Comparison of ENCODE assay signal across 2 cellular contexts in the genomic region with DNA sequence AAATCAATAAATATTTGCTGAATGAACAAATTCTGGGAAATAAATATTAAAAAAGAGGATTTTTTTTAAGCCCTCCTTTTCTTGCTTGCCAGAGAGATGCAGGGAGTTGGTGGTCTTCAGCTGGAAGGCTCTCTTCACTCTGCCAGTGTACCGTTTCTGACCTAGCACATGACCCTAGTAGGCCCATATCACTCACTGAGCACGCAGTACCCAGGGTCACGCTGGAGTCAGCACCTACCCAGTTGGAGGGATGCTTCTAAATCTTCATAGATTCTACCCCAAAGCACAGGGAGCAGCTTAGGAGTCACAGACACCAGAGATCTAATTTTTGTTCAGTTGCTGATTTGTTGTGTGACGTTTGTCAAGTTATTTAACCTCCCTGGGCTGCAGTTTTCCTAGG.
TF ChIP-seq lines count a peak whose summit lies in the region.

No MANE protein-coding gene starts in this region.

TF ChIP-seq in HepG2, 621 proteins besides CTCF, POLR2A, EP300 and RAD21:
- peak in 1 of 2 experiments; percentile 37; a peak in 1 of 4 replicates for TF ChIP-seq MAFK (conservative IDR thresholded peaks at IDR 0.05 in 1 of 2, IDR thresholded peaks at IDR 0.05 in 1 of 2; ENCODE audit: low read length in 2 of 2)
- no peak for TF ChIP-seq CEBPB (IDR thresholded peaks at IDR 0.05; ENCODE audit: borderline replicate concordance, low read depth, low read length)

TF ChIP-seq in H1, 55 proteins besides CTCF, POLR2A, EP300 and RAD21:
- no peak for TF ChIP-seq SIRT6 (IDR thresholded peaks at IDR 0.05; ENCODE audit: low read length)
- TF ChIP-seq SRF (IDR thresholded peaks at IDR 0.05; ENCODE audit: low read depth, low read length): no peak
- TF ChIP-seq TAF1 (IDR thresholded peaks at IDR 0.05; ENCODE audit: low read depth, low read length): no peak
- no peak for TF ChIP-seq BCL11A (IDR thresholded peaks at IDR 0.05; ENCODE audit: low read depth in 2 of 2, low read length in 2 of 2)
- TF ChIP-seq ZNF274 (IDR thresholded peaks at IDR 0.05; ENCODE audit: borderline replicate concordance, extremely low read depth, low read length): no peak
- TF ChIP-seq CBX5 (IDR thresholded peaks at IDR 0.05; ENCODE audit: low read depth, low read length): no peak
- TF ChIP-seq RFX5 (IDR thresholded peaks at IDR 0.05; ENCODE audit: borderline replicate concordance, low read depth, low read length): no peak
- no peak for TF ChIP-seq CHD7 (IDR thresholded peaks at IDR 0.05; ENCODE audit: insufficient replicate concordance, low read length)
- TF ChIP-seq, protein P1, sequence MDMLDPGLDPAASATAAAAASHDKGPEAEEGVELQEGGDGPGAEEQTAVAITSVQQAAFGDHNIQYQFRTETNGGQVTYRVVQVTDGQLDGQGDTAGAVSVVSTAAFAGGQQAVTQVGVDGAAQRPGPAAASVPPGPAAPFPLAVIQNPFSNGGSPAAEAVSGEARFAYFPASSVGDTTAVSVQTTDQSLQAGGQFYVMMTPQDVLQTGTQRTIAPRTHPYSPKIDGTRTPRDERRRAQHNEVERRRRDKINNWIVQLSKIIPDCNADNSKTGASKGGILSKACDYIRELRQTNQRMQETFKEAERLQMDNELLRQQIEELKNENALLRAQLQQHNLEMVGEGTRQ (IDR thresholded peaks at IDR 0.05; ENCODE audit: low read length): no peak
- TF ChIP-seq HDAC6 (IDR thresholded peaks at IDR 0.05; ENCODE audit: low read depth, low read length): no peak
- TF ChIP-seq RNF2 (IDR thresholded peaks at IDR 0.05; ENCODE audit: borderline replicate concordance, low read depth, low read length, missing control alignments, poor library complexity, severe bottlenecking): no peak
